ENCODE assay signal across 10 cellular contexts in genomic region chr2:101961287-101962242, GRCh38. TPM values are rescaled to one million over a fixed set of nuclear protein-coding genes. Genes with fewer than 3 reads are reported as not detected.
A peak's percentile ranks its signal among the peaks of the same experiment; 100 is the strongest.
DNase-seq lines count a peak whose midpoint lies in the region; ATAC-seq and TF ChIP-seq lines count a peak whose summit lies in the region.
"Had no signal": no experiment of that assay in that cellular context is flagged by ENCODE, and none has a peak within 500 bp of the region (broad histone marks: within the 10 kb centered on the region; RNA-seq: fewer than 3 reads in every experiment).

No MANE protein-coding gene starts in this region.

- DNase-seq in GM04504 (ENCODE audit: low read depth): peak; percentile 96
- DNase-seq in brain pericyte (ENCODE audit: low read depth, low spot score): peak; percentile 97
- DNase-seq in iris pigment epithelial cell (ENCODE audit: low read depth): peak; percentile 98
- peak; percentile 75 to 91 for DNase-seq in gastrocnemius medialis
- no peak for DNase-seq in DMS 273 (lab: John Stamatoyannopoulos, UW; ENCODE audit: unreplicated experiment)
- no peak for DNase-seq in activated CD4-positive, alpha-beta T cell treated with anti-CD3 and anti-CD28 coated beads for 48 hours
- no peak for DNase-seq in activated CD4-positive, alpha-beta T cell treated with anti-CD3 and anti-CD28 coated beads for 4 hours
- DNase-seq in activated CD8-positive, alpha-beta memory T cell treated with anti-CD3 and anti-CD28 coated beads, Interleukin-2, amount 50 U/mL, for 4 hours: no peak
- DNase-seq: NCI-H2227 treated with DMSO at 0.1 percent for 48 hours had no signal

- peak in 1 of 2 donors; percentile 13 for TF ChIP-seq POLR2A in gastrocnemius medialis (IDR thresholded peaks at IDR 0.05)

- H3K27me3 ChIP-seq in gastrocnemius medialis: no peaks in the 10 kb centered on the region

- H3K9me3 ChIP-seq in gastrocnemius medialis: no peaks in the 10 kb centered on the region

- peak in 2 of 5 experiments; percentile 7 to 8 for TF ChIP-seq CTCF in gastrocnemius medialis (IDR thresholded peaks at IDR 0.05 in 4 of 5, conservative IDR thresholded peaks at IDR 0.05 in 1 of 5)

- peak; percentile 89 to 94 for ATAC-seq in gastrocnemius medialis

- no peak overlapping the region for H3K4me3 ChIP-seq in gastrocnemius medialis

- in situ Hi-C loops in gastrocnemius medialis (cut with MboI; ENCODE audit: low sequenced_read_pairs in 4 of 4): no loop called here

- no peaks in the 10 kb centered on the region for H3K36me3 ChIP-seq in gastrocnemius medialis

- H3K4me1 ChIP-seq in gastrocnemius medialis: peaks cover 4 to 10% of the 10 kb centered on the region in 2 donors

- intact Hi-C loops in gastrocnemius medialis (cut with DNase I; ENCODE audit: low total_unique reads): loop anchor here (5.0 kb wide), 1 partner anchor 56 kb away; no protein-coding TSS in a partner anchor

- peak overlapping the region; percentile 70 to 79 (median 76) for H3K27ac ChIP-seq in gastrocnemius medialis

RNA-seq across cellular contexts. Expression of gene IL1R2, which starts 30.2 kb away (rescaled TPM):
- 10 to 100 TPM in 1 of 4 donors, 1 to 10 TPM in 3; 2.1 to 13.1 (median 5.8) TPM for total RNA-seq in gastrocnemius medialis
- total RNA-seq: Daoy had no signal

Comparison
In these comparisons a context has a peak if more than half of its experiments do, and no peak if none do; other contexts are left out.
1. DNase-seq: peak in GM04504 (single experiment), brain pericyte (single experiment), iris pigment epithelial cell (single experiment) and gastrocnemius medialis (2 of 2); none in DMS 273 (single experiment), activated CD4-positive, alpha-beta T cell treated with anti-CD3 and anti-CD28 coated beads for 48 hours (single experiment), activated CD4-positive, alpha-beta T cell treated with anti-CD3 and anti-CD28 coated beads for 4 hours (0 of 2) and activated CD8-positive, alpha-beta memory T cell treated with anti-CD3 and anti-CD28 coated beads, Interleukin-2, amount 50 U/mL, for 4 hours (single experiment).